In genomic region chr6:143059616-143060353, GRCh38 we compare ENCODE assay signal across 8 cellular contexts. TPM values are rescaled to one million over a fixed set of nuclear protein-coding genes. Genes with fewer than 3 reads are reported as not detected.
DNase-seq lines count a peak whose midpoint lies in the region; ATAC-seq, FAIRE-seq and TF ChIP-seq lines count a peak whose summit lies in the region.

No MANE protein-coding gene starts in this region.

- in situ Hi-C loops in Panc1 (cut with HindIII; ENCODE audit: low pct_unique_long_range_greater_than_20kb, low sequenced_read_pairs) = no loop called here

- POLR2A ChIA-PET in CD4-positive, alpha-beta T cell (lab: Charles Lee) = interaction anchor here (0.5 to 2.2 kb wide), 10 partner anchors 9 to 498 kb away, joined by 3 to 13 read pairs (median 3); partner anchors contain the start of gene HIVEP2
- POLR2A ChIA-PET in Panc1 (lab: Charles Lee) = no interaction called here

- H3K4me1 ChIP-seq in Panc1 (ENCODE audit: control insufficient read depth, insufficient read depth, low read length) = peaks cover 7% of the 10 kb centered on the region

- ATAC-seq in CD4-positive, alpha-beta T cell (ENCODE audit: poor library complexity) = peak; percentile 55
- ATAC-seq in Panc1 = no peak
- ATAC-seq in HG02970 (IDR thresholded peaks at IDR 0.05; ENCODE audit: low FRiP score, unreplicated experiment) = no peak

- H3K4me3 ChIP-seq in Panc1 (ENCODE audit: low read depth in 2 of 2, low read length in 2 of 2) = peak overlapping the region; percentile 80 to 81
- peak overlapping the region; percentile 86 for H3K4me3 ChIP-seq in bronchial epithelial cell (ENCODE audit: low read depth, low read length)

- BruUV-seq in Panc1 (replicated peaks; lab: Mats Ljungman, UMichigan) = TSS peak; percentile 78

- TF ChIP-seq POLR2A in H54 (IDR thresholded peaks at IDR 0.05; ENCODE audit: low read depth, low read length) = no peak

- peak overlapping the region; percentile 60 for H3K27ac ChIP-seq in CD4-positive, alpha-beta T cell (ENCODE audit: low read depth, low read length)
- peak overlapping the region; percentile 64 for H3K27ac ChIP-seq in Panc1 (ENCODE audit: low read length)
- H3K27ac ChIP-seq in layer of hippocampus (ENCODE audit: low read depth, low read length) = peak overlapping the region; percentile 89

- H3K9me3 ChIP-seq in CD4-positive, alpha-beta T cell (ENCODE audit: control insufficient read depth, low read length) = no peaks in the 10 kb centered on the region
- H3K9me3 ChIP-seq in Panc1 (ENCODE audit: control insufficient read depth, insufficient read depth, low read depth, low read length) = no peaks in the 10 kb centered on the region

- H3K9me3 Mint-ChIP-seq in CD4-positive, alpha-beta T cell = no peaks in the 10 kb centered on the region

- CTCF ChIA-PET in CD4-positive, alpha-beta T cell (lab: Charles Lee) = interaction anchor here (0.6 to 1.5 kb wide), 5 partner anchors 10 to 1422 kb away, joined by 3 to 4 read pairs (median 3); no protein-coding TSS in a partner anchor
- CTCF ChIA-PET in Panc1 (lab: Charles Lee) = no interaction called here

- intact Hi-C loops in CD4-positive, alpha-beta T cell (cut with DNase I, micrococcal nuclease) = loop anchor here (5.0 to 10.0 kb wide), 4 partner anchors 112 to 915 kb away; partner anchors contain the start of genes HIVEP2 (in 1 of the 2), LTV1 (in 1 of the 2), NMBR (in 1 of the 2) and VTA1 (in 1 of the 2)
- intact Hi-C loops in Panc1 (cut with micrococcal nuclease; ENCODE audit: unreplicated experiment) = loop anchor here (10.0 kb wide), 1 partner anchor 365 kb away; no protein-coding TSS in a partner anchor

- H3K4me1 Mint-ChIP-seq in CD4-positive, alpha-beta T cell (ENCODE audit: low read depth) = peaks cover 28% of the 10 kb centered on the region

- TF ChIP-seq CTCF in CD4-positive, alpha-beta T cell (IDR thresholded peaks at IDR 0.05) = no peak
- TF ChIP-seq CTCF in Panc1 (IDR thresholded peaks at IDR 0.05) (no peak), bronchial epithelial cell (IDR thresholded peaks at IDR 0.05; ENCODE audit: insufficient read depth, low read length, severe bottlenecking) (no peak)

- FAIRE-seq in H54 (lab: Jason Lieb, UNC) (peak; percentile 65), bronchial epithelial cell (lab: Jason Lieb, UNC) (peak; percentile 83)

- H3K27me3 ChIP-seq in CD4-positive, alpha-beta T cell (ENCODE audit: control insufficient read depth, insufficient read depth, low read length) = no peaks in the 10 kb centered on the region
- H3K27me3 ChIP-seq in Panc1 (ENCODE audit: control insufficient read depth, insufficient read depth, low read length) (no peaks in the 10 kb centered on the region), bronchial epithelial cell (ENCODE audit: control insufficient read depth, insufficient read depth, low read length) (no peaks in the 10 kb centered on the region), layer of hippocampus (ENCODE audit: control insufficient read depth, insufficient read depth, low read length) (no peaks in the 10 kb centered on the region)

- DNase-seq in CD4-positive, alpha-beta T cell = peak in 6 of 10 experiments; percentile 6 to 29 (median 12)
- DNase-seq in H54 (ENCODE audit: insufficient read length, low spot score) (peak; percentile 11), Panc1 (ENCODE audit: low read depth, low spot score) (no peak), bronchial epithelial cell (ENCODE audit: low read depth) (peak; percentile 99), NCI-H1092 (lab: John Stamatoyannopoulos, UW) (no peak)
- DNase-seq in stimulated activated CD8-positive, alpha-beta memory T cell treated with anti-CD3 and anti-CD28 coated beads, Interleukin-4, amount 100 ng/mL, for 48 hours = peak; percentile 35

- H3K36me3 ChIP-seq in Panc1 (ENCODE audit: control insufficient read depth, insufficient read depth, low read length) = no peaks in the 10 kb centered on the region
- H3K36me3 ChIP-seq in bronchial epithelial cell (ENCODE audit: control insufficient read depth, insufficient read depth, low read length) = peaks cover 2% of the 10 kb centered on the region

- peaks cover 19% of the 10 kb centered on the region for H3K36me3 Mint-ChIP-seq in CD4-positive, alpha-beta T cell (ENCODE audit: low read depth)

- peak overlapping the region; percentile 98 for H3K27ac Mint-ChIP-seq in CD4-positive, alpha-beta T cell

- H3K27me3 Mint-ChIP-seq in CD4-positive, alpha-beta T cell = no peaks in the 10 kb centered on the region

- peak overlapping the region; percentile 98 for H3K4me3 Mint-ChIP-seq in CD4-positive, alpha-beta T cell

RNA-seq across cellular contexts. Expression of gene AIG1, which starts 0.9 kb away (rescaled TPM):
- total RNA-seq in CD4-positive, alpha-beta T cell = 1 to 10 TPM; 7.4 to 8.4 TPM
- 23.9 TPM for total RNA-seq in Panc1 (2021; ENCODE audit: unreplicated experiment)
- 29.0 TPM for polyA plus RNA-seq in Panc1 (2012; ENCODE audit: insufficient read length)
- 60.6 and 63.5 TPM in 2 replicates for total RNA-seq in bronchial epithelial cell

Comparison
In these comparisons a context has a peak if more than half of its experiments do, and no peak if none do; other contexts are left out.
1. DNase-seq: peak in CD4-positive, alpha-beta T cell (6 of 10), H54 (single experiment), bronchial epithelial cell (single experiment) and stimulated activated CD8-positive, alpha-beta memory T cell treated with anti-CD3 and anti-CD28 coated beads, Interleukin-4, amount 100 ng/mL, for 48 hours (single experiment); none in Panc1 (single experiment) and NCI-H1092 (single experiment).
2. Peak in every context shown above with its lines, with median percentiles within 50 percentile points of each other: H3K27ac ChIP-seq.